In the genomic region with DNA sequence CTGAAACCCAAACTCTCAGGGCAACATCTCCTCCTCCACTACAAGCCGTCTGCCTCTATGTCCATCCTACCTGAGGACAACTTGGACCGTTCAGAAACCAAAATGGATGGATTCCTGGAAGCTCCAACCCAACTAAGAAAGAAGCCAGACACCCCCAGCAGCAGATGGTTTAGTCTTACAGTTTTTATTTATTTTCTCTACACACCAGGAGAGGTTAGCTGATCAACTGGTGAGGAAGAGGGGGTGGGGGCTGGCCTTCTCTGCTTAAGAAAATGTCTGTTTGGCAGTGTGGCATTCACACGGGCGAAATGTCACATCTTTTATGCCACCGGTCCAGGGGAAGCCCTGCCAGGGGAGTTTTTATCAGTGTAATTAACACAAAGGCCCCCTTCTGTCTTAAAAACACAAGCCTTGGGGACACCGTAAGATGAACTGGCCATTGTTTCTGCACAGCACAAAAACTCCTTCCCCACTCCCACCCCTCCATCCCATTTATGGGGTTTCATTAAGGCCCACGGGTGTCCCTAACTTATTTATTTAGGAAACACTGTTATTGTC, we compare ENCODE assay signal across 13 cellular contexts.
DNase-seq lines count a peak whose midpoint lies in the region; ATAC-seq, FAIRE-seq and TF ChIP-seq lines count a peak whose summit lies in the region.
"Had no signal": no experiment of that assay in that cellular context is flagged by ENCODE, and none has a peak within 500 bp of the region (broad histone marks: within the 10 kb centered on the region; RNA-seq: fewer than 3 reads in every experiment).

No MANE protein-coding gene starts in this region.

- 91% methylated on average over 7 of the region's 7 CpGs for WGBS in SK-N-SH (ENCODE audit: low lambda C conversion rate)

- intact Hi-C loops in vagina (cut with DNase I) = loop anchor here (5.0 kb wide), 1 partner anchor 178 kb away; no protein-coding TSS in a partner anchor

- H3K4me3 ChIP-seq in SK-N-SH (ENCODE audit: low read depth in 2 of 2, low read length in 1 of 2) (no peak overlapping the region), astrocyte (ENCODE audit: insufficient read depth, low read depth, low read length) (no peak overlapping the region), vagina (no peak overlapping the region)

- TF ChIP-seq CTCF in SK-N-SH (IDR thresholded peaks at IDR 0.05) = no peak
- TF ChIP-seq CTCF in astrocyte (IDR thresholded peaks at IDR 0.05; ENCODE audit: insufficient read depth, low read depth, low read length) = no peak
- no peak for TF ChIP-seq CTCF in nephron progenitor cell (IDR thresholded peaks at IDR 0.05)
- TF ChIP-seq CTCF in vagina (IDR thresholded peaks at IDR 0.05) = no peak

- no peak for ATAC-seq in SK-N-SH treated with all-trans-retinoic acid at 6 μM for 48 hours
- no peak for ATAC-seq in GM21529 (IDR thresholded peaks at IDR 0.05; ENCODE audit: unreplicated experiment)
- ATAC-seq in HG02623 (IDR thresholded peaks at IDR 0.05; ENCODE audit: unreplicated experiment) = no peak

- no peaks in the 10 kb centered on the region for H3K9me3 Mint-ChIP-seq in astrocyte (ENCODE audit: unreplicated experiment)
- H3K9me3 Mint-ChIP-seq in nephron progenitor cell = no peaks in the 10 kb centered on the region
- H3K9me3 Mint-ChIP-seq: activated naive CD4-positive, alpha-beta T cell treated with anti-CD3 and anti-CD28 coated beads for 36 hours; central memory CD8-positive, alpha-beta T cell had no signal

- no peak for FAIRE-seq in astrocyte (lab: Jason Lieb, UNC)

- H3K4me3 Mint-ChIP-seq in astrocyte (ENCODE audit: unreplicated experiment) (no peak overlapping the region), nephron progenitor cell (peak overlapping the region; percentile 52)
- H3K4me3 Mint-ChIP-seq: activated naive CD4-positive, alpha-beta T cell treated with anti-CD3 and anti-CD28 coated beads for 36 hours; central memory CD8-positive, alpha-beta T cell had no signal

- H4K20me1 ChIP-seq in SK-N-SH (ENCODE audit: insufficient read depth) (no peaks in the 10 kb centered on the region), astrocyte (ENCODE audit: insufficient read depth, low read length) (no peaks in the 10 kb centered on the region)

- H3K27me3 Mint-ChIP-seq in astrocyte (ENCODE audit: low read depth, unreplicated experiment) (peaks cover 24% of the 10 kb centered on the region), nephron progenitor cell (ENCODE audit: low read depth, poor library complexity) (peaks cover 4% of the 10 kb centered on the region)

- peaks cover under 1% of the 10 kb centered on the region for H3F3A ChIP-seq in SK-N-SH (replicated peaks; ENCODE audit: insufficient read depth)

- H3K4me1 Mint-ChIP-seq in astrocyte (ENCODE audit: low read depth, unreplicated experiment) = no peaks in the 10 kb centered on the region
- H3K4me1 Mint-ChIP-seq in nephron progenitor cell = peaks cover 64% of the 10 kb centered on the region
- H3K4me1 Mint-ChIP-seq: central memory CD8-positive, alpha-beta T cell had no signal

- H3K27ac ChIP-seq in SK-N-SH (ENCODE audit: low read depth in 2 of 2, low read length in 1 of 2) (peak overlapping the region in 1 of 2 experiments; percentile 76; a peak in 2 of 4 replicates), astrocyte (ENCODE audit: low read depth, low read length) (no peak overlapping the region), vagina (peak overlapping the region; percentile 42)
- H3K27ac ChIP-seq: epithelial cell of prostate had no signal

- POLR2A ChIA-PET in SK-N-SH (lab: Yijun Ruan, JAX) = no interaction called here

- H2AFZ ChIP-seq in SK-N-SH (ENCODE audit: low read depth) = peak overlapping the region; percentile 82; the same call in 1 of the 2 replicates
- no peak overlapping the region for H2AFZ ChIP-seq in astrocyte (ENCODE audit: low read depth, low read length)

- H3K79me2 ChIP-seq in SK-N-SH (ENCODE audit: insufficient read depth) (no peaks in the 10 kb centered on the region), astrocyte (ENCODE audit: insufficient read depth, low read length) (no peaks in the 10 kb centered on the region)

- H3K9me2 ChIP-seq in SK-N-SH = no peaks in the 10 kb centered on the region

- no peaks in the 10 kb centered on the region for H3K36me3 ChIP-seq in SK-N-SH (replicated peaks in 1 of 2; ENCODE audit: control insufficient read depth in 1 of 2, insufficient read depth in 2 of 2, low read length in 1 of 2)
- no peaks in the 10 kb centered on the region for H3K36me3 ChIP-seq in astrocyte (ENCODE audit: insufficient read depth, low read length)
- H3K36me3 ChIP-seq in vagina = no peaks in the 10 kb centered on the region
- H3K36me3 ChIP-seq: left ventricle myocardium inferior, upper lobe of left lung had no signal

- no peak for TF ChIP-seq EP300 in SK-N-SH (IDR thresholded peaks at IDR 0.05; ENCODE audit: borderline replicate concordance in 1 of 2, low read depth in 1 of 2, low read length in 1 of 2)

- H3K9me3 ChIP-seq in SK-N-SH = no peaks in the 10 kb centered on the region
- no peaks in the 10 kb centered on the region for H3K9me3 ChIP-seq in astrocyte (ENCODE audit: insufficient read depth, low read depth, low read length)
- no peaks in the 10 kb centered on the region for H3K9me3 ChIP-seq in vagina
- H3K9me3 ChIP-seq: left ventricle myocardium inferior, upper lobe of left lung had no signal

- H3K27ac Mint-ChIP-seq in astrocyte (ENCODE audit: unreplicated experiment) (no peak overlapping the region), nephron progenitor cell (peak overlapping the region; percentile 49)
- H3K27ac Mint-ChIP-seq: activated naive CD4-positive, alpha-beta T cell treated with anti-CD3 and anti-CD28 coated beads for 36 hours had no signal

- no peak for DNase-seq in SK-N-SH
- DNase-seq in astrocyte (ENCODE audit: low read depth) = no peak
- DNase-seq in nephron progenitor cell = no peak
- DNase-seq in vagina (ENCODE audit: extremely low spot score in 2 of 2) = no peak
- no peak for DNase-seq in stimulated activated CD4-positive, alpha-beta T cell treated with anti-CD3 and anti-CD28 coated beads, Interleukin-12 subunit alpha, Interleukin-12 subunit beta, amount 100 ng/mL, for 4 hours

- no peaks in the 10 kb centered on the region for H3K27me3 ChIP-seq in SK-N-SH (ENCODE audit: insufficient read depth)
- H3K27me3 ChIP-seq in astrocyte (ENCODE audit: insufficient read depth, low read length) = no peaks in the 10 kb centered on the region
- no peaks in the 10 kb centered on the region for H3K27me3 ChIP-seq in vagina
- H3K27me3 ChIP-seq: upper lobe of left lung had no signal

- H3K4me2 ChIP-seq in SK-N-SH (0 out of 2 replicates have a peak overlapping the region, but pooled peaks have one; percentile 53), astrocyte (ENCODE audit: low read length) (peak overlapping the region; percentile 80)

- H3K4me1 ChIP-seq in SK-N-SH (ENCODE audit: control insufficient read depth in 1 of 2, insufficient read depth in 2 of 2, low read depth in 1 of 2, low read length in 1 of 2) = peaks cover 5 to 19% of the 10 kb centered on the region in 2 experiments; a peak in 3 of 4 replicates
- peaks cover 7% of the 10 kb centered on the region for H3K4me1 ChIP-seq in astrocyte (ENCODE audit: insufficient read depth, low read length)
- peaks cover 5% of the 10 kb centered on the region for H3K4me1 ChIP-seq in vagina

- no peak for TF ChIP-seq RAD21 in SK-N-SH (IDR thresholded peaks at IDR 0.05; ENCODE audit: low read length)

- TF ChIP-seq POLR2A in vagina (IDR thresholded peaks at IDR 0.05) = no peak

- H3K36me3 Mint-ChIP-seq in astrocyte (ENCODE audit: low read depth, unreplicated experiment) = no peaks in the 10 kb centered on the region
- H3K36me3 Mint-ChIP-seq in nephron progenitor cell (ENCODE audit: low read depth) = no peaks in the 10 kb centered on the region

- no peak overlapping the region for H3K9ac ChIP-seq in SK-N-SH
- H3K9ac ChIP-seq in astrocyte (ENCODE audit: low read length) = peak overlapping the region; percentile 53

- CTCF ChIA-PET in SK-N-SH (lab: Yijun Ruan, JAX) = interaction anchor here (0.7 to 11.7 kb wide), 17 partner anchors 9 to 376 kb away, joined by 3 to 150 read pairs (median 4); no protein-coding TSS in a partner anchor

TF ChIP-seq in SK-N-SH, 30 proteins besides CTCF, POLR2A, EP300 and RAD21 (continues in another document):
- TF ChIP-seq FOXM1 (IDR thresholded peaks at IDR 0.05; ENCODE audit: low read depth) (no peak), CHD2 (IDR thresholded peaks at IDR 0.05; ENCODE audit: low read length, partially characterized antibody) (no peak)

TF ChIP-seq in SK-N-SH treated with all-trans-retinoic acid at 6 μM for 48 hours, 23 proteins besides CTCF, POLR2A, EP300 and RAD21 (continues in another document):
- no peak for TF ChIP-seq CSRNP3 (CRISPR knock-in tag; IDR thresholded peaks at IDR 0.05)
- no peak for TF ChIP-seq CSDC2 (CRISPR knock-in tag; IDR thresholded peaks at IDR 0.05)
- TF ChIP-seq ZNF565 (CRISPR knock-in tag; conservative IDR thresholded peaks at IDR 0.05; ENCODE audit: low read depth) = no peak
- TF ChIP-seq OSR1 (CRISPR knock-in tag; IDR thresholded peaks at IDR 0.05) = no peak
- TF ChIP-seq ARNTL (CRISPR knock-in tag; IDR thresholded peaks at IDR 0.05; ENCODE audit: borderline replicate concordance, low read depth) = no peak
- no peak for TF ChIP-seq ISL1 (CRISPR knock-in tag; IDR thresholded peaks at IDR 0.05)
- TF ChIP-seq ZNF70 (CRISPR knock-in tag; IDR thresholded peaks at IDR 0.05) = no peak
- TF ChIP-seq SNAI2 (CRISPR knock-in tag; IDR thresholded peaks at IDR 0.05) = no peak
- TF ChIP-seq RARB (CRISPR knock-in tag; IDR thresholded peaks at IDR 0.05) = no peak
- no peak for TF ChIP-seq PPARA (CRISPR knock-in tag; IDR thresholded peaks at IDR 0.05; ENCODE audit: borderline replicate concordance)
- no peak for TF ChIP-seq ZFP3 (CRISPR knock-in tag; IDR thresholded peaks at IDR 0.05)
- no peak for TF ChIP-seq BACH2 (CRISPR knock-in tag; IDR thresholded peaks at IDR 0.05; ENCODE audit: borderline replicate concordance)
- TF ChIP-seq TCF4 (CRISPR knock-in tag; IDR thresholded peaks at IDR 0.05; ENCODE audit: borderline replicate concordance) = no peak
- TF ChIP-seq ZC3H10 (CRISPR knock-in tag; IDR thresholded peaks at IDR 0.05) = no peak
